ENCODE assay signal across 8 cellular contexts in genomic region chr9:8895498-8896224, GRCh38.
DNase-seq lines count a peak whose midpoint lies in the region; ATAC-seq lines count a peak whose summit lies in the region.

No MANE protein-coding gene starts in this region.

- no peaks in the 10 kb centered on the region for H3K27me3 Mint-ChIP-seq in activated CD4-positive, alpha-beta T cell treated with anti-CD3 and anti-CD28 coated beads, Interleukin-2, amount 10 ng/mL, durations not matched to agents 7 days and 5 days

- no peak for DNase-seq in Right ventricle myocardium inferior (ENCODE audit: missing footprints)
- DNase-seq in cardiac septum (ENCODE audit: low spot score), result no peak
- peak; percentile 8 to 60 for DNase-seq in NCI-H526 (lab: John Stamatoyannopoulos, UW)
- peak; percentile 68 for DNase-seq in dermis blood vessel endothelial cell
- peak; percentile 91 for DNase-seq in medulla oblongata (ENCODE audit: extremely low spot score)
- no peak for DNase-seq in activated CD4-positive, alpha-beta T cell treated with anti-CD3 and anti-CD28 coated beads, Interleukin-2, amount 10 ng/mL, durations not matched to agents 7 days and 5 days
- no peak for DNase-seq in activated gamma-delta T cell (lab: John Stamatoyannopoulos, UW)

- H3K4me1 Mint-ChIP-seq in activated CD4-positive, alpha-beta T cell treated with anti-CD3 and anti-CD28 coated beads, Interleukin-2, amount 10 ng/mL, durations not matched to agents 7 days and 5 days, result no peaks in the 10 kb centered on the region

- ATAC-seq in Right ventricle myocardium inferior, result peak; percentile 78
- ATAC-seq in GM18517 (IDR thresholded peaks at IDR 0.05; ENCODE audit: unreplicated experiment), result no peak

- CTCF ChIA-PET in activated CD4-positive, alpha-beta T cell treated with anti-CD3 and anti-CD28 coated beads, Interleukin-2, amount 10 ng/mL, durations not matched to agents 7 days and 5 days (lab: Charles Lee), result no interaction called here

- H3K36me3 Mint-ChIP-seq in activated CD4-positive, alpha-beta T cell treated with anti-CD3 and anti-CD28 coated beads, Interleukin-2, amount 10 ng/mL, durations not matched to agents 7 days and 5 days (ENCODE audit: low read depth), result no peaks in the 10 kb centered on the region

- no peak overlapping the region for H3K27ac Mint-ChIP-seq in activated CD4-positive, alpha-beta T cell treated with anti-CD3 and anti-CD28 coated beads, Interleukin-2, amount 10 ng/mL, durations not matched to agents 7 days and 5 days

- POLR2A ChIA-PET in activated CD4-positive, alpha-beta T cell treated with anti-CD3 and anti-CD28 coated beads, Interleukin-2, amount 10 ng/mL, durations not matched to agents 7 days and 5 days (lab: Charles Lee), result no interaction called here

- intact Hi-C loops in Right ventricle myocardium inferior (cut with DNase I) (loop anchor here (5.0 kb wide), 2 partner anchors 107 to 408 kb away; no protein-coding TSS in a partner anchor), cardiac septum (cut with DNase I) (loop anchor here (5.0 kb wide), 1 partner anchor 408 kb away; no protein-coding TSS in a partner anchor)

- H3K9me3 Mint-ChIP-seq in activated CD4-positive, alpha-beta T cell treated with anti-CD3 and anti-CD28 coated beads, Interleukin-2, amount 10 ng/mL, durations not matched to agents 7 days and 5 days, result no peaks in the 10 kb centered on the region

- no peak overlapping the region for H3K4me3 Mint-ChIP-seq in activated CD4-positive, alpha-beta T cell treated with anti-CD3 and anti-CD28 coated beads, Interleukin-2, amount 10 ng/mL, durations not matched to agents 7 days and 5 days

Comparison
In these comparisons a context has a peak if more than half of its experiments do, and no peak if none do; other contexts are left out.
1. DNase-seq: peak in NCI-H526 (2 of 2), dermis blood vessel endothelial cell (single experiment) and medulla oblongata (single experiment); none in Right ventricle myocardium inferior (single experiment), cardiac septum (single experiment), activated CD4-positive, alpha-beta T cell treated with anti-CD3 and anti-CD28 coated beads, Interleukin-2, amount 10 ng/mL, durations not matched to agents 7 days and 5 days (single experiment) and activated gamma-delta T cell (single experiment).